ENCODE assay signal across 20 cellular contexts in the genomic region with DNA sequence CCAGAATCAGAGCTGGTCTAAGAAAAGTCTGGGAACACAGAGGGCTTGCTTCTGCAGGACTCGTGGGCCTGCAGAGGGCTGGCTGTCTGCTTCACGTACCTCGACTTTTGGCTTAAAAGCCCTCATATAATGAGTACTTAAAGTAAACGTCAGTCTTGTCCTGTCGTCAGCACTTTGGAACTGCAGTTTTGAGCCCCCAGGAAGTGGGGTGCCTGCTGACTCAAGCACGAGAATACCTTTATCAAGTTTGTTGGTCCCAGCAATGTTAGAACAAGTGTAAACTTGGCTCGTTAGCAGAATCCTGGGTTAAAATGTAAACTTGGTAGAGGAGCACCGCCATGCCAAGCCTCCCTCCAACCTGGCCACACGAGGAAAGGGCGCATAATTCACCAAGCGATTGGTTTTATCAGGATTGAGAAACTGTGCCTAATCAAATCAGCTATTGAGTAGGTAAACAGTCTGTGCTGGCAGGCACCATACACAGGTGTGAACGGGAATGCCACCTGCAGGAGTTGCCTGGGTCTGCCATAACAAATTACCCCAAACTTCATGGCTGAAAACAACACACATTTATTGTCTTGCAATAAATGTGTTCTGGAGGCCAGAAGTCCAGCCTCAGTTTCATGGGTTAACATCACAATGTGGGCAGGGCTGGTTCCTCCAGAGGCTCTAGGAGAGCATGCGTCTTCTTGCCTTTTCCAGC. TPM values are rescaled to one million over a fixed set of nuclear protein-coding genes. Genes with fewer than 3 reads are reported as not detected.
DNase-seq lines count a peak whose midpoint lies in the region; ATAC-seq and TF ChIP-seq lines count a peak whose summit lies in the region.
"Had no signal": no experiment of that assay in that cellular context is flagged by ENCODE, and none has a peak within 500 bp of the region (broad histone marks: within the 10 kb centered on the region; RNA-seq: fewer than 3 reads in every experiment).

No MANE protein-coding gene starts in this region.

- H3K9me3 ChIP-seq in colonic mucosa (no peaks in the 10 kb centered on the region), right lobe of liver (no peaks in the 10 kb centered on the region), smooth muscle cell (replicated peaks; ENCODE audit: low read depth) (no peaks in the 10 kb centered on the region)
- H3K9me3 ChIP-seq: right atrium auricular region, SK-N-SH had no signal

- no peaks in the 10 kb centered on the region for H3K4me1 Mint-ChIP-seq in activated CD8-positive, alpha-beta memory T cell treated with anti-CD3 and anti-CD28 coated beads, Interleukin-2, amount 10 ng/mL, durations not matched to agents 7 days and 5 days
- H3K4me1 Mint-ChIP-seq: memory B cell had no signal

- H3K9ac ChIP-seq in colonic mucosa (ENCODE audit: low read depth in 2 of 2, low read length in 2 of 2) = peak overlapping the region in 1 of 2 donors; percentile 72
- H3K9ac ChIP-seq in smooth muscle cell (ENCODE audit: low read depth) = no peak overlapping the region
- H3K9ac ChIP-seq: SK-N-SH had no signal

- no peaks in the 10 kb centered on the region for H3K36me3 Mint-ChIP-seq in activated CD8-positive, alpha-beta memory T cell treated with anti-CD3 and anti-CD28 coated beads, Interleukin-2, amount 10 ng/mL, durations not matched to agents 7 days and 5 days
- H3K36me3 Mint-ChIP-seq: memory B cell had no signal

- H3K27ac Mint-ChIP-seq in activated CD8-positive, alpha-beta memory T cell treated with anti-CD3 and anti-CD28 coated beads, Interleukin-2, amount 10 ng/mL, durations not matched to agents 7 days and 5 days = no peak overlapping the region
- H3K27ac Mint-ChIP-seq: memory B cell had no signal

- H3K4me2 ChIP-seq in smooth muscle cell = peak overlapping the region; percentile 21
- H3K4me2 ChIP-seq: SK-N-SH had no signal

- intact Hi-C loops in colonic mucosa (cut with DNase I) = no loop called here
- intact Hi-C loops in right lobe of liver (cut with DNase I) = no loop called here

- H3K27ac ChIP-seq in colonic mucosa (peak overlapping the region; percentile 90), right lobe of liver (no peak overlapping the region), smooth muscle cell (ENCODE audit: low read depth) (no peak overlapping the region)
- H3K27ac ChIP-seq: HL-60, right atrium auricular region had no signal

- H3K9me3 Mint-ChIP-seq in activated CD8-positive, alpha-beta memory T cell treated with anti-CD3 and anti-CD28 coated beads, Interleukin-2, amount 10 ng/mL, durations not matched to agents 7 days and 5 days (ENCODE audit: low read depth) = no peaks in the 10 kb centered on the region
- H3K9me3 Mint-ChIP-seq: memory B cell had no signal

- peak; percentile 77 to 88 (median 84) for ATAC-seq in right lobe of liver
- no peak for ATAC-seq in activated CD8-positive, alpha-beta memory T cell treated with anti-CD3 and anti-CD28 coated beads, Interleukin-2, amount 10 ng/mL, durations not matched to agents 7 days and 5 days
- ATAC-seq in activated CD4-positive, CD25-positive, alpha-beta regulatory T cell treated with anti-CD3 and anti-CD28 coated beads, Interleukin-2, amount 50 U/mL, for 24 hours = no peak
- ATAC-seq: GM12878, K562, Panc1 had no signal

- H3K4me3 ChIP-seq in colonic mucosa = no peak overlapping the region
- H3K4me3 ChIP-seq in right lobe of liver = no peak overlapping the region
- no peak overlapping the region for H3K4me3 ChIP-seq in smooth muscle cell
- H3K4me3 ChIP-seq: GM12878, K562, right atrium auricular region had no signal

- H3K4me1 ChIP-seq in colonic mucosa = peaks cover 9% of the 10 kb centered on the region
- H3K4me1 ChIP-seq in right lobe of liver = peaks cover 0 to 26% (median 11%) of the 10 kb centered on the region in 4 donors
- peaks cover 16% of the 10 kb centered on the region for H3K4me1 ChIP-seq in smooth muscle cell (ENCODE audit: low read depth)
- H3K4me1 ChIP-seq: right atrium auricular region had no signal

- WGBS in right lobe of liver (ENCODE audit: insufficient coverage, low coverage, low lambda C conversion rate, missing lambda C conversion rate) = 32% methylated on average over 6 of the region's 13 CpGs
- 59% methylated on average over 13 of the region's 13 CpGs for WGBS in smooth muscle cell (ENCODE audit: low lambda C conversion rate)

- H3K27me3 Mint-ChIP-seq in activated CD8-positive, alpha-beta memory T cell treated with anti-CD3 and anti-CD28 coated beads, Interleukin-2, amount 10 ng/mL, durations not matched to agents 7 days and 5 days = peaks cover 7% of the 10 kb centered on the region

- TF ChIP-seq POLR2A in right lobe of liver (IDR thresholded peaks at IDR 0.05) = no peak

- no peak overlapping the region for H2AFZ ChIP-seq in smooth muscle cell (ENCODE audit: low read depth)

- H3F3A ChIP-seq in smooth muscle cell (ENCODE audit: low read depth) = peaks cover 3% of the 10 kb centered on the region

- no peaks in the 10 kb centered on the region for H3K36me3 ChIP-seq in colonic mucosa
- H3K36me3 ChIP-seq in right lobe of liver = no peaks in the 10 kb centered on the region
- no peaks in the 10 kb centered on the region for H3K36me3 ChIP-seq in smooth muscle cell (ENCODE audit: low read depth)
- H3K36me3 ChIP-seq: right atrium auricular region had no signal

- DNase-seq in HT-29 (ENCODE audit: low spot score) (peak; percentile 81), colonic mucosa (peak; percentile 81), right lobe of liver (peak; percentile 57 to 69 (median 59)), smooth muscle cell (lab: John Stamatoyannopoulos, UW; ENCODE audit: unreplicated experiment) (no peak), NCI-H2196 (lab: John Stamatoyannopoulos, UW; ENCODE audit: unreplicated experiment) (no peak), cerebellar nuclear complex (lab: John Stamatoyannopoulos, UW) (no peak)
- no peak for DNase-seq in activated CD8-positive, alpha-beta memory T cell treated with anti-CD3 and anti-CD28 coated beads, Interleukin-2, amount 10 ng/mL, durations not matched to agents 7 days and 5 days
- DNase-seq: anterior cingulate cortex; glutamatergic neuron; NCI-H2029 treated with DMSO at 0.1 percent for 48 hours; SK-N-SH; stimulated activated CD4-positive, alpha-beta T cell treated with anti-CD3 and anti-CD28 coated beads, Interleukin-1b, Interleukin-23, amount 100 ng/mL, for 48 hours; substantia nigra had no signal

- no peaks in the 10 kb centered on the region for H3K27me3 ChIP-seq in colonic mucosa
- peaks cover 0 to 18% of the 10 kb centered on the region in 2 donors for H3K27me3 ChIP-seq in right lobe of liver
- H3K27me3 ChIP-seq in smooth muscle cell (ENCODE audit: low read depth) = no peaks in the 10 kb centered on the region
- H3K27me3 ChIP-seq: right atrium auricular region had no signal

- H3K4me3 Mint-ChIP-seq in activated CD8-positive, alpha-beta memory T cell treated with anti-CD3 and anti-CD28 coated beads, Interleukin-2, amount 10 ng/mL, durations not matched to agents 7 days and 5 days = no peak overlapping the region
- H3K4me3 Mint-ChIP-seq: memory B cell had no signal

- TF ChIP-seq CTCF in colonic mucosa (IDR thresholded peaks at IDR 0.05) = no peak
- peak in 1 of 4 donors; percentile 8 for TF ChIP-seq CTCF in right lobe of liver (IDR thresholded peaks at IDR 0.05)
- no peak for TF ChIP-seq CTCF in smooth muscle cell (IDR thresholded peaks at IDR 0.05; ENCODE audit: borderline replicate concordance, insufficient read depth, poor library complexity, severe bottlenecking)

- H4K20me1 ChIP-seq in smooth muscle cell (ENCODE audit: low read depth) = peaks cover 43% of the 10 kb centered on the region

- peaks cover 6% of the 10 kb centered on the region for H3K79me2 ChIP-seq in smooth muscle cell (ENCODE audit: low read depth)

- CTCF ChIA-PET in activated CD8-positive, alpha-beta memory T cell treated with anti-CD3 and anti-CD28 coated beads, Interleukin-2, amount 10 ng/mL, durations not matched to agents 7 days and 5 days (lab: Charles Lee) = no interaction called here

RNA-seq across cellular contexts. Expression of gene FHAD1, which starts 45.0 kb away (rescaled TPM):
- 0.15 and 0.63 TPM in 2 replicates for total RNA-seq in HT-29 (2014; rRNA removed; shearing (Covaris generic))
- total RNA-seq in colonic mucosa (1 to 10 TPM; 1.5 to 1.8 TPM), right lobe of liver (under 1 TPM in 3 of 6 experiments, not detected in 3; 0.06 to 0.53 (median 0.12) TPM), smooth muscle cell (0.31 TPM in 1 of 2 replicates, not detected in the other)
- polyA plus RNA-seq in smooth muscle cell = 0.33 and 0.48 TPM in 2 replicates
- not detected for total RNA-seq in activated CD8-positive, alpha-beta memory T cell treated with anti-CD3 and anti-CD28 coated beads, Interleukin-2, amount 10 ng/mL, durations not matched to agents 7 days and 5 days
- total RNA-seq: right atrium auricular region had no signal

RNA-seq across cellular contexts. Expression of gene TMEM51, which starts 48.5 kb away (rescaled TPM):
- 23.5 and 24.7 TPM in 2 replicates for total RNA-seq in HT-29 (2014; rRNA removed; shearing (Covaris generic))
- total RNA-seq in colonic mucosa (10 to 100 TPM; 21.3 to 28.6 TPM), right lobe of liver (1 to 10 TPM; 1.3 to 5.4 (median 1.9) TPM), smooth muscle cell (9.5 and 9.8 TPM in 2 replicates)
- 10.4 and 14.8 TPM in 2 replicates for polyA plus RNA-seq in smooth muscle cell
- not detected for total RNA-seq in activated CD8-positive, alpha-beta memory T cell treated with anti-CD3 and anti-CD28 coated beads, Interleukin-2, amount 10 ng/mL, durations not matched to agents 7 days and 5 days

Comparison
In these comparisons a context has a peak if more than half of its experiments do, and no peak if none do; other contexts are left out.
1. DNase-seq: peak in HT-29 (single experiment), colonic mucosa (single experiment) and right lobe of liver (3 of 3); none in smooth muscle cell (single experiment), activated CD8-positive, alpha-beta memory T cell treated with anti-CD3 and anti-CD28 coated beads, Interleukin-2, amount 10 ng/mL, durations not matched to agents 7 days and 5 days (single experiment), NCI-H2196 (single experiment) and cerebellar nuclear complex (0 of 2).
2. ATAC-seq: peak in right lobe of liver (4 of 4); none in activated CD8-positive, alpha-beta memory T cell treated with anti-CD3 and anti-CD28 coated beads, Interleukin-2, amount 10 ng/mL, durations not matched to agents 7 days and 5 days (single experiment) and activated CD4-positive, CD25-positive, alpha-beta regulatory T cell treated with anti-CD3 and anti-CD28 coated beads, Interleukin-2, amount 50 U/mL, for 24 hours (0 of 2).